ENCODE assay signal across 1 cellular context in the genomic region with DNA sequence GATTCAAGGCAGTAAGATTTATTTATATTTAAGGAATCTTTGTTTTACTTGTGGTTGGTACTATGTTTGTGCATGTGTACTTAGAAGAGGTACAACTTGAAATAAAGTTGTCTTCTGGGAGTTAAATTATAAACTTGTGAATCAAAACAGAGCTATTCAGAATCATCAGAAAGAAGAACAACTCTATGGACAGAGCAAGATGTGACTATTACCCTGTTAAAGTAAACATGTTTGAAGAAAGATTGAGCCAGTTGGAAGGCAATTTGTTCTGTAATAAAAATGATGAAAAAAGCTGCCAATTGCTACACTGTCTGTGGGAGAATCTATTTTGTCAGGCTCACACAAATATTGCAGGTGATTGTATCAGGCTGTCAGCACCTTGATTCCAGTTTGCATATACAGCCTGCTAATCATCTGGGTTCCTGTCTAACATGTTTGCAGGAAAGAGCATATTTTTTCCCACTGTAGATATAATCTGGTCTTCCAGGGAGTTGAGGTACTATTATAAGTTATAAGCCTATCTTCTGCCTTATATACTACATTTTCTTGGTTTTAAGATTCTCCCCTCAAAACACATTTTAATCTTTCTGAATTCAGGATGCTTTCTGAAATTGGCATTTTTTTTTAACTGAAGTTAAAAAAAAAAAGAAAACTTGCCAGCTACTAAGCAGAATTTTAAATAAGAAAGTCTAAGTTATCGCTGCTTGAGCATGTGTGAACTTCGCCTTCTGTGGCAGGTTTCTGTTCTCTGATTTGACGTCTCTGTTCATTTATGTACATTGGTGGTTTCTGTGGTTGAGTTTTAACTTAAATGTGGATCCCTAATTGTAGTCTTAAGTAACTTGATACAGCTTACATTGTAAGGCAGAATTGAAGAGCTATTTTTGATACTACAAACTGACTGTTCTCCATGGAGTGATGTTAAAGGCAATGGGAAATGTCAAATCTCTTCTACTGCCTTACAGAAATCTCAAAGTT.
TF ChIP-seq lines count a peak whose summit lies in the region.

No MANE protein-coding gene starts in this region.

TF ChIP-seq in GM12878, 131 proteins besides CTCF, POLR2A, EP300 and RAD21 (continued from another document and continues in another):
- TF ChIP-seq, protein P1, sequence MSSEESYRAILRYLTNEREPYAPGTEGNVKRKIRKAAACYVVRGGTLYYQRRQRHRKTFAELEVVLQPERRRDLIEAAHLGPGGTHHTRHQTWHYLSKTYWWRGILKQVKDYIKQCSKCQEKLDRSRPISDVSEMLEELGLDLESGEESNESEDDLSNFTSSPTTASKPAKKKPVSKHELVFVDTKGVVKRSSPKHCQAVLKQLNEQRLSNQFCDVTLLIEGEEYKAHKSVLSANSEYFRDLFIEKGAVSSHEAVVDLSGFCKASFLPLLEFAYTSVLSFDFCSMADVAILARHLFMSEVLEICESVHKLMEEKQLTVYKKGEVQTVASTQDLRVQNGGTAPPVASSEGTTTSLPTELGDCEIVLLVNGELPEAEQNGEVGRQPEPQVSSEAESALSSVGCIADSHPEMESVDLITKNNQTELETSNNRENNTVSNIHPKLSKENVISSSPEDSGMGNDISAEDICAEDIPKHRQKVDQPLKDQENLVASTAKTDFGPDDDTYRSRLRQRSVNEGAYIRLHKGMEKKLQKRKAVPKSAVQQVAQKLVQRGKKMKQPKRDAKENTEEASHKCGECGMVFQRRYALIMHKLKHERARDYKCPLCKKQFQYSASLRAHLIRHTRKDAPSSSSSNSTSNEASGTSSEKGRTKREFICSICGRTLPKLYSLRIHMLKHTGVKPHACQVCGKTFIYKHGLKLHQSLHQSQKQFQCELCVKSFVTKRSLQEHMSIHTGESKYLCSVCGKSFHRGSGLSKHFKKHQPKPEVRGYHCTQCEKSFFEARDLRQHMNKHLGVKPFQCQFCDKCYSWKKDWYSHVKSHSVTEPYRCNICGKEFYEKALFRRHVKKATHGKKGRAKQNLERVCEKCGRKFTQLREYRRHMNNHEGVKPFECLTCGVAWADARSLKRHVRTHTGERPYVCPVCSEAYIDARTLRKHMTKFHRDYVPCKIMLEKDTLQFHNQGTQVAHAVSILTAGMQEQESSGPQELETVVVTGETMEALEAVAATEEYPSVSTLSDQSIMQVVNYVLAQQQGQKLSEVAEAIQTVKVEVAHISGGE (CRISPR knock-in tag; IDR thresholded peaks at IDR 0.05), result no peak
- TF ChIP-seq MYB (IDR thresholded peaks at IDR 0.05; ENCODE audit: borderline replicate concordance, low read depth, low read length), result no peak
- TF ChIP-seq, protein P2, sequence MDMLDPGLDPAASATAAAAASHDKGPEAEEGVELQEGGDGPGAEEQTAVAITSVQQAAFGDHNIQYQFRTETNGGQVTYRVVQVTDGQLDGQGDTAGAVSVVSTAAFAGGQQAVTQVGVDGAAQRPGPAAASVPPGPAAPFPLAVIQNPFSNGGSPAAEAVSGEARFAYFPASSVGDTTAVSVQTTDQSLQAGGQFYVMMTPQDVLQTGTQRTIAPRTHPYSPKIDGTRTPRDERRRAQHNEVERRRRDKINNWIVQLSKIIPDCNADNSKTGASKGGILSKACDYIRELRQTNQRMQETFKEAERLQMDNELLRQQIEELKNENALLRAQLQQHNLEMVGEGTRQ (IDR thresholded peaks at IDR 0.05; ENCODE audit: borderline replicate concordance, low read depth, low read length), result no peak
- TF ChIP-seq CBX5 (IDR thresholded peaks at IDR 0.05; ENCODE audit: low read depth), result no peak
- TF ChIP-seq, protein P3, sequence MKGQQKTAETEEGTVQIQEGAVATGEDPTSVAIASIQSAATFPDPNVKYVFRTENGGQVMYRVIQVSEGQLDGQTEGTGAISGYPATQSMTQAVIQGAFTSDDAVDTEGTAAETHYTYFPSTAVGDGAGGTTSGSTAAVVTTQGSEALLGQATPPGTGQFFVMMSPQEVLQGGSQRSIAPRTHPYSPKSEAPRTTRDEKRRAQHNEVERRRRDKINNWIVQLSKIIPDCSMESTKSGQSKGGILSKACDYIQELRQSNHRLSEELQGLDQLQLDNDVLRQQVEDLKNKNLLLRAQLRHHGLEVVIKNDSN (IDR thresholded peaks at IDR 0.05; ENCODE audit: borderline replicate concordance, extremely low read length, insufficient read depth, low read depth, low read length), result no peak
- no peak for TF ChIP-seq EGR1 (IDR thresholded peaks at IDR 0.05; ENCODE audit: borderline replicate concordance in 1 of 2, low read depth in 2 of 2, low read length in 2 of 2)
- TF ChIP-seq CEBPB (IDR thresholded peaks at IDR 0.05; ENCODE audit: borderline replicate concordance in 1 of 2, low read depth in 2 of 2, low read length in 2 of 2), result no peak
- TF ChIP-seq HCFC1 (IDR thresholded peaks at IDR 0.05; ENCODE audit: low read length), result no peak
- peak; percentile 48; the same call in 1 of the 2 replicates for TF ChIP-seq ATF7 (IDR thresholded peaks at IDR 0.05; ENCODE audit: low read depth)
- no peak for TF ChIP-seq SRF (IDR thresholded peaks at IDR 0.05; ENCODE audit: low read depth in 2 of 2, low read length in 2 of 2)
- TF ChIP-seq, protein P4, sequence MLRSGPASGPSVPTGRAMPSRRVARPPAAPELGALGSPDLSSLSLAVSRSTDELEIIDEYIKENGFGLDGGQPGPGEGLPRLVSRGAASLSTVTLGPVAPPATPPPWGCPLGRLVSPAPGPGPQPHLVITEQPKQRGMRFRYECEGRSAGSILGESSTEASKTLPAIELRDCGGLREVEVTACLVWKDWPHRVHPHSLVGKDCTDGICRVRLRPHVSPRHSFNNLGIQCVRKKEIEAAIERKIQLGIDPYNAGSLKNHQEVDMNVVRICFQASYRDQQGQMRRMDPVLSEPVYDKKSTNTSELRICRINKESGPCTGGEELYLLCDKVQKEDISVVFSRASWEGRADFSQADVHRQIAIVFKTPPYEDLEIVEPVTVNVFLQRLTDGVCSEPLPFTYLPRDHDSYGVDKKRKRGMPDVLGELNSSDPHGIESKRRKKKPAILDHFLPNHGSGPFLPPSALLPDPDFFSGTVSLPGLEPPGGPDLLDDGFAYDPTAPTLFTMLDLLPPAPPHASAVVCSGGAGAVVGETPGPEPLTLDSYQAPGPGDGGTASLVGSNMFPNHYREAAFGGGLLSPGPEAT (IDR thresholded peaks at IDR 0.05; ENCODE audit: low read depth), result peak; percentile 72; the same call in 1 of the 2 replicates
- TF ChIP-seq ZNF274 (IDR thresholded peaks at IDR 0.05; ENCODE audit: insufficient read depth, insufficient read length), result no peak
- no peak for TF ChIP-seq FOXK2 (IDR thresholded peaks at IDR 0.05)
- TF ChIP-seq, protein P5, sequence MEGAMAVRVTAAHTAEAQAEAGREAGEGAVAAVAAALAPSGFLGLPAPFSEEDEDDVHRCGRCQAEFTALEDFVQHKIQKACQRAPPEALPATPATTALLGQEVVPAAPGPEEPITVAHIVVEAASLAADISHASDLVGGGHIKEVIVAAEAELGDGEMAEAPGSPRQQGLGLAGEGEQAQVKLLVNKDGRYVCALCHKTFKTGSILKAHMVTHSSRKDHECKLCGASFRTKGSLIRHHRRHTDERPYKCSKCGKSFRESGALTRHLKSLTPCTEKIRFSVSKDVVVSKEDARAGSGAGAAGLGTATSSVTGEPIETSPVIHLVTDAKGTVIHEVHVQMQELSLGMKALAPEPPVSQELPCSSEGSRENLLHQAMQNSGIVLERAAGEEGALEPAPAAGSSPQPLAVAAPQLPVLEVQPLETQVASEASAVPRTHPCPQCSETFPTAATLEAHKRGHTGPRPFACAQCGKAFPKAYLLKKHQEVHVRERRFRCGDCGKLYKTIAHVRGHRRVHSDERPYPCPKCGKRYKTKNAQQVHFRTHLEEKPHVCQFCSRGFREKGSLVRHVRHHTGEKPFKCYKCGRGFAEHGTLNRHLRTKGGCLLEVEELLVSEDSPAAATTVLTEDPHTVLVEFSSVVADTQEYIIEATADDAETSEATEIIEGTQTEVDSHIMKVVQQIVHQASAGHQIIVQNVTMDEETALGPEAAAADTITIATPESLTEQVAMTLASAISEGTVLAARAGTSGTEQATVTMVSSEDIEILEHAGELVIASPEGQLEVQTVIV (IDR thresholded peaks at IDR 0.05; ENCODE audit: borderline replicate concordance, partially characterized antibody), result no peak
- TF ChIP-seq, protein P6, sequence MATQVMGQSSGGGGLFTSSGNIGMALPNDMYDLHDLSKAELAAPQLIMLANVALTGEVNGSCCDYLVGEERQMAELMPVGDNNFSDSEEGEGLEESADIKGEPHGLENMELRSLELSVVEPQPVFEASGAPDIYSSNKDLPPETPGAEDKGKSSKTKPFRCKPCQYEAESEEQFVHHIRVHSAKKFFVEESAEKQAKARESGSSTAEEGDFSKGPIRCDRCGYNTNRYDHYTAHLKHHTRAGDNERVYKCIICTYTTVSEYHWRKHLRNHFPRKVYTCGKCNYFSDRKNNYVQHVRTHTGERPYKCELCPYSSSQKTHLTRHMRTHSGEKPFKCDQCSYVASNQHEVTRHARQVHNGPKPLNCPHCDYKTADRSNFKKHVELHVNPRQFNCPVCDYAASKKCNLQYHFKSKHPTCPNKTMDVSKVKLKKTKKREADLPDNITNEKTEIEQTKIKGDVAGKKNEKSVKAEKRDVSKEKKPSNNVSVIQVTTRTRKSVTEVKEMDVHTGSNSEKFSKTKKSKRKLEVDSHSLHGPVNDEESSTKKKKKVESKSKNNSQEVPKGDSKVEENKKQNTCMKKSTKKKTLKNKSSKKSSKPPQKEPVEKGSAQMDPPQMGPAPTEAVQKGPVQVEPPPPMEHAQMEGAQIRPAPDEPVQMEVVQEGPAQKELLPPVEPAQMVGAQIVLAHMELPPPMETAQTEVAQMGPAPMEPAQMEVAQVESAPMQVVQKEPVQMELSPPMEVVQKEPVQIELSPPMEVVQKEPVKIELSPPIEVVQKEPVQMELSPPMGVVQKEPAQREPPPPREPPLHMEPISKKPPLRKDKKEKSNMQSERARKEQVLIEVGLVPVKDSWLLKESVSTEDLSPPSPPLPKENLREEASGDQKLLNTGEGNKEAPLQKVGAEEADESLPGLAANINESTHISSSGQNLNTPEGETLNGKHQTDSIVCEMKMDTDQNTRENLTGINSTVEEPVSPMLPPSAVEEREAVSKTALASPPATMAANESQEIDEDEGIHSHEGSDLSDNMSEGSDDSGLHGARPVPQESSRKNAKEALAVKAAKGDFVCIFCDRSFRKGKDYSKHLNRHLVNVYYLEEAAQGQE (IDR thresholded peaks at IDR 0.05; ENCODE audit: low read depth, low read length), result no peak
- TF ChIP-seq, protein P7, sequence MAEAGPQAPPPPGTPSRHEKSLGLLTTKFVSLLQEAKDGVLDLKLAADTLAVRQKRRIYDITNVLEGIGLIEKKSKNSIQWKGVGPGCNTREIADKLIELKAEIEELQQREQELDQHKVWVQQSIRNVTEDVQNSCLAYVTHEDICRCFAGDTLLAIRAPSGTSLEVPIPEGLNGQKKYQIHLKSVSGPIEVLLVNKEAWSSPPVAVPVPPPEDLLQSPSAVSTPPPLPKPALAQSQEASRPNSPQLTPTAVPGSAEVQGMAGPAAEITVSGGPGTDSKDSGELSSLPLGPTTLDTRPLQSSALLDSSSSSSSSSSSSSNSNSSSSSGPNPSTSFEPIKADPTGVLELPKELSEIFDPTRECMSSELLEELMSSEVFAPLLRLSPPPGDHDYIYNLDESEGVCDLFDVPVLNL (IDR thresholded peaks at IDR 0.05; ENCODE audit: low read depth, low read length), result no peak
- TF ChIP-seq, protein P8, sequence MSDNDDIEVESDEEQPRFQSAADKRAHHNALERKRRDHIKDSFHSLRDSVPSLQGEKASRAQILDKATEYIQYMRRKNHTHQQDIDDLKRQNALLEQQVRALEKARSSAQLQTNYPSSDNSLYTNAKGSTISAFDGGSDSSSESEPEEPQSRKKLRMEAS (IDR thresholded peaks at IDR 0.05; ENCODE audit: low read depth, low read length), result no peak
- TF ChIP-seq FOXM1 (IDR thresholded peaks at IDR 0.05; ENCODE audit: low read depth, low read length), result 0 out of 2 replicates have a peak, but pooled peaks have one; percentile 19
- TF ChIP-seq, protein P9, sequence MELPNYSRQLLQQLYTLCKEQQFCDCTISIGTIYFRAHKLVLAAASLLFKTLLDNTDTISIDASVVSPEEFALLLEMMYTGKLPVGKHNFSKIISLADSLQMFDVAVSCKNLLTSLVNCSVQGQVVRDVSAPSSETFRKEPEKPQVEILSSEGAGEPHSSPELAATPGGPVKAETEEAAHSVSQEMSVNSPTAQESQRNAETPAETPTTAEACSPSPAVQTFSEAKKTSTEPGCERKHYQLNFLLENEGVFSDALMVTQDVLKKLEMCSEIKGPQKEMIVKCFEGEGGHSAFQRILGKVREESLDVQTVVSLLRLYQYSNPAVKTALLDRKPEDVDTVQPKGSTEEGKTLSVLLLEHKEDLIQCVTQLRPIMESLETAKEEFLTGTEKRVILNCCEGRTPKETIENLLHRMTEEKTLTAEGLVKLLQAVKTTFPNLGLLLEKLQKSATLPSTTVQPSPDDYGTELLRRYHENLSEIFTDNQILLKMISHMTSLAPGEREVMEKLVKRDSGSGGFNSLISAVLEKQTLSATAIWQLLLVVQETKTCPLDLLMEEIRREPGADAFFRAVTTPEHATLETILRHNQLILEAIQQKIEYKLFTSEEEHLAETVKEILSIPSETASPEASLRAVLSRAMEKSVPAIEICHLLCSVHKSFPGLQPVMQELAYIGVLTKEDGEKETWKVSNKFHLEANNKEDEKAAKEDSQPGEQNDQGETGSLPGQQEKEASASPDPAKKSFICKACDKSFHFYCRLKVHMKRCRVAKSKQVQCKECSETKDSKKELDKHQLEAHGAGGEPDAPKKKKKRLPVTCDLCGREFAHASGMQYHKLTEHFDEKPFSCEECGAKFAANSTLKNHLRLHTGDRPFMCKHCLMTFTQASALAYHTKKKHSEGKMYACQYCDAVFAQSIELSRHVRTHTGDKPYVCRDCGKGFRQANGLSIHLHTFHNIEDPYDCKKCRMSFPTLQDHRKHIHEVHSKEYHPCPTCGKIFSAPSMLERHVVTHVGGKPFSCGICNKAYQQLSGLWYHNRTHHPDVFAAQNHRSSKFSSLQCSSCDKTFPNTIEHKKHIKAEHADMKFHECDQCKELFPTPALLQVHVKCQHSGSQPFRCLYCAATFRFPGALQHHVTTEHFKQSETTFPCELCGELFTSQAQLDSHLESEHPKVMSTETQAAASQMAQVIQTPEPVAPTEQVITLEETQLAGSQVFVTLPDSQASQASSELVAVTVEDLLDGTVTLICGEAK (IDR thresholded peaks at IDR 0.05; ENCODE audit: borderline replicate concordance), result no peak
- TF ChIP-seq, protein P10, sequence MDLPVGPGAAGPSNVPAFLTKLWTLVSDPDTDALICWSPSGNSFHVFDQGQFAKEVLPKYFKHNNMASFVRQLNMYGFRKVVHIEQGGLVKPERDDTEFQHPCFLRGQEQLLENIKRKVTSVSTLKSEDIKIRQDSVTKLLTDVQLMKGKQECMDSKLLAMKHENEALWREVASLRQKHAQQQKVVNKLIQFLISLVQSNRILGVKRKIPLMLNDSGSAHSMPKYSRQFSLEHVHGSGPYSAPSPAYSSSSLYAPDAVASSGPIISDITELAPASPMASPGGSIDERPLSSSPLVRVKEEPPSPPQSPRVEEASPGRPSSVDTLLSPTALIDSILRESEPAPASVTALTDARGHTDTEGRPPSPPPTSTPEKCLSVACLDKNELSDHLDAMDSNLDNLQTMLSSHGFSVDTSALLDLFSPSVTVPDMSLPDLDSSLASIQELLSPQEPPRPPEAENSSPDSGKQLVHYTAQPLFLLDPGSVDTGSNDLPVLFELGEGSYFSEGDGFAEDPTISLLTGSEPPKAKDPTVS (IDR thresholded peaks at IDR 0.05; ENCODE audit: low read depth, low read length), result no peak
- no peak for TF ChIP-seq GABPA (IDR thresholded peaks at IDR 0.05; ENCODE audit: low read depth)
- TF ChIP-seq, protein P11, sequence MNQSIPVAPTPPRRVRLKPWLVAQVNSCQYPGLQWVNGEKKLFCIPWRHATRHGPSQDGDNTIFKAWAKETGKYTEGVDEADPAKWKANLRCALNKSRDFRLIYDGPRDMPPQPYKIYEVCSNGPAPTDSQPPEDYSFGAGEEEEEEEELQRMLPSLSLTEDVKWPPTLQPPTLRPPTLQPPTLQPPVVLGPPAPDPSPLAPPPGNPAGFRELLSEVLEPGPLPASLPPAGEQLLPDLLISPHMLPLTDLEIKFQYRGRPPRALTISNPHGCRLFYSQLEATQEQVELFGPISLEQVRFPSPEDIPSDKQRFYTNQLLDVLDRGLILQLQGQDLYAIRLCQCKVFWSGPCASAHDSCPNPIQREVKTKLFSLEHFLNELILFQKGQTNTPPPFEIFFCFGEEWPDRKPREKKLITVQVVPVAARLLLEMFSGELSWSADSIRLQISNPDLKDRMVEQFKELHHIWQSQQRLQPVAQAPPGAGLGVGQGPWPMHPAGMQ (IDR thresholded peaks at IDR 0.05; ENCODE audit: borderline replicate concordance), result no peak
- TF ChIP-seq SMAD5 (IDR thresholded peaks at IDR 0.05; ENCODE audit: low read depth), result no peak
- TF ChIP-seq CREB1 (IDR thresholded peaks at IDR 0.05; ENCODE audit: low read depth), result no peak
